ENCODE assay signal across 1 cellular context in genomic region chr11:116840746-116841296, GRCh38.
TF ChIP-seq lines count a peak whose summit lies in the region.

No MANE protein-coding gene starts in this region.

TF ChIP-seq in HepG2, 621 proteins besides CTCF, POLR2A, EP300 and RAD21 (continued from another document and continues in another):
- TF ChIP-seq SOX13 (IDR thresholded peaks at IDR 0.05) (no peak), SOX13 (CRISPR knock-in tag; conservative IDR thresholded peaks at IDR 0.05 in 1 of 2, IDR thresholded peaks at IDR 0.05 in 1 of 2) (peak in 1 of 2 experiments; percentile 56; a peak in 2 of 4 replicates), MYC (CRISPR knock-in tag; IDR thresholded peaks at IDR 0.05; ENCODE audit: borderline replicate concordance) (peak; percentile 57; the same call in 1 of the 2 replicates), NCOR1 (IDR thresholded peaks at IDR 0.05; ENCODE audit: borderline replicate concordance, low read length) (peak; percentile 70; the same call in 1 of the 2 replicates), HNF4A (CRISPR knock-in tag; IDR thresholded peaks at IDR 0.05) (peak; percentile 93), ZFP91 (CRISPR knock-in tag; IDR thresholded peaks at IDR 0.05; ENCODE audit: borderline replicate concordance) (peak; percentile 66; the same call in 1 of the 2 replicates), PITX1 (CRISPR knock-in tag; IDR thresholded peaks at IDR 0.05) (peak; percentile 76), ARID4A (CRISPR knock-in tag; IDR thresholded peaks at IDR 0.05; ENCODE audit: borderline replicate concordance) (peak; percentile 58; the same call in 1 of the 2 replicates), ZMYM4 (CRISPR knock-in tag; IDR thresholded peaks at IDR 0.05) (0 out of 2 replicates have a peak, but pooled peaks have one; percentile 12), ZMYM3 (CRISPR knock-in tag; IDR thresholded peaks at IDR 0.05) (peak; percentile 59; the same call in 1 of the 2 replicates), ZNF597 (CRISPR knock-in tag; IDR thresholded peaks at IDR 0.05) (no peak), PAXIP1 (CRISPR knock-in tag; conservative IDR thresholded peaks at IDR 0.05) (peak; percentile 69), ATF7-NPFF (CRISPR knock-in tag; IDR thresholded peaks at IDR 0.05; ENCODE audit: low read depth) (no peak), HINFP (CRISPR knock-in tag; IDR thresholded peaks at IDR 0.05; ENCODE audit: low read depth) (no peak), HIC2 (CRISPR knock-in tag; IDR thresholded peaks at IDR 0.05; ENCODE audit: low read depth) (peak; percentile 72; the same call in 1 of the 2 replicates), TEAD3 (CRISPR knock-in tag; optimal IDR thresholded peaks at IDR 0.05; ENCODE audit: borderline replicate concordance) (peak; percentile 50), ISX (CRISPR knock-in tag; conservative IDR thresholded peaks at IDR 0.05) (no peak), KDM5B (CRISPR knock-in tag; IDR thresholded peaks at IDR 0.05; ENCODE audit: borderline replicate concordance) (peak; percentile 49; the same call in 1 of the 2 replicates), KLF6 (CRISPR knock-in tag; IDR thresholded peaks at IDR 0.05) (0 out of 2 replicates have a peak, but pooled peaks have one; percentile 20), GATAD2A (CRISPR knock-in tag; IDR thresholded peaks at IDR 0.05) (peak; percentile 77), ZNF230 (CRISPR knock-in tag; IDR thresholded peaks at IDR 0.05) (0 out of 2 replicates have a peak, but pooled peaks have one; percentile 9), ZNF746 (CRISPR knock-in tag; IDR thresholded peaks at IDR 0.05) (0 out of 2 replicates have a peak, but pooled peaks have one; percentile 36), BRF2 (CRISPR knock-in tag; IDR thresholded peaks at IDR 0.05) (no peak), SNAI1 (CRISPR knock-in tag; IDR thresholded peaks at IDR 0.05; ENCODE audit: borderline replicate concordance) (0 out of 2 replicates have a peak, but pooled peaks have one; percentile 63), RFX3 (CRISPR knock-in tag; IDR thresholded peaks at IDR 0.05) (no peak), ERF (CRISPR knock-in tag; IDR thresholded peaks at IDR 0.05) (0 out of 2 replicates have a peak, but pooled peaks have one; percentile 47), BCL6 (CRISPR knock-in tag; IDR thresholded peaks at IDR 0.05) (peak; percentile 45), ZFX (CRISPR knock-in tag; IDR thresholded peaks at IDR 0.05; ENCODE audit: low read depth) (peak; percentile 70), KMT2B (CRISPR knock-in tag; IDR thresholded peaks at IDR 0.05) (0 out of 2 replicates have a peak, but pooled peaks have one; percentile 21), MYPOP (CRISPR knock-in tag; IDR thresholded peaks at IDR 0.05) (peak; percentile 77), NRL (CRISPR knock-in tag; IDR thresholded peaks at IDR 0.05; ENCODE audit: borderline replicate concordance) (peak; percentile 50; the same call in 1 of the 2 replicates), ZNF224 (CRISPR knock-in tag; IDR thresholded peaks at IDR 0.05) (0 out of 2 replicates have a peak, but pooled peaks have one; percentile 34), ZNF263 (CRISPR knock-in tag; IDR thresholded peaks at IDR 0.05) (peak; percentile 90), ZNF572 (CRISPR knock-in tag; IDR thresholded peaks at IDR 0.05) (0 out of 2 replicates have a peak, but pooled peaks have one; percentile 39), USF2 (IDR thresholded peaks at IDR 0.05; ENCODE audit: low read depth, low read length) (0 out of 2 replicates have a peak, but pooled peaks have one; percentile 16), USF2 (CRISPR knock-in tag; IDR thresholded peaks at IDR 0.05; ENCODE audit: borderline replicate concordance) (no peak), RARA (CRISPR knock-in tag; IDR thresholded peaks at IDR 0.05) (peak; percentile 31; the same call in 1 of the 2 replicates), ZNF766 (CRISPR knock-in tag; IDR thresholded peaks at IDR 0.05; ENCODE audit: borderline replicate concordance) (peak; percentile 42; the same call in 1 of the 2 replicates)
